Comparison of ENCODE assay signal across 8 cellular contexts in genomic region chr17:41547921-41548843, GRCh38. TPM values are rescaled to one million over a fixed set of nuclear protein-coding genes. Genes with fewer than 3 reads are reported as not detected.
A peak's percentile ranks its signal among the peaks of the same experiment; 100 is the strongest.
DNase-seq lines count a peak whose midpoint lies in the region; ATAC-seq, FAIRE-seq and TF ChIP-seq lines count a peak whose summit lies in the region.

No MANE protein-coding gene starts in this region.

- peak overlapping the region; percentile 92 for H3K27ac Mint-ChIP-seq in Calu3 (ENCODE audit: unreplicated experiment)

- H3K27me3 Mint-ChIP-seq in Calu3 (ENCODE audit: unreplicated experiment), result no peaks in the 10 kb centered on the region
- H3K27me3 Mint-ChIP-seq in activated T-cell treated with anti-CD3 and anti-CD28 coated beads, Interleukin-2, amount 50 U/mL, for 4 hours (ENCODE audit: low read depth), result peaks cover 13% of the 10 kb centered on the region

- intact Hi-C loops in Calu3 (cut with micrococcal nuclease; ENCODE audit: unreplicated experiment) (loop anchor here (1.0 to 2.0 kb wide), 6 partner anchors 17 to 691 kb away; no protein-coding TSS in a partner anchor), posterior cingulate gyrus (cut with DNase I) (no loop called here)

- peak; percentile 98 for FAIRE-seq in urothelium cell line (lab: Jason Lieb, UNC)

- peaks cover 31% of the 10 kb centered on the region for H3K36me3 Mint-ChIP-seq in Calu3 (ENCODE audit: insufficient read depth, unreplicated experiment)
- H3K36me3 Mint-ChIP-seq in activated T-cell treated with anti-CD3 and anti-CD28 coated beads, Interleukin-2, amount 50 U/mL, for 4 hours (ENCODE audit: insufficient read depth), result no peaks in the 10 kb centered on the region

- no peak for TF ChIP-seq POLR2A in NB4 (IDR thresholded peaks at IDR 0.05; ENCODE audit: extremely low read depth, insufficient read length)

- BruUV-seq in Calu3 (replicated peaks; lab: Mats Ljungman, UMichigan), result TSS peak; percentile 92

- H3K4me1 Mint-ChIP-seq in Calu3 (ENCODE audit: low read depth, unreplicated experiment), result peaks cover 92% of the 10 kb centered on the region
- H3K4me1 Mint-ChIP-seq in activated T-cell treated with anti-CD3 and anti-CD28 coated beads, Interleukin-2, amount 50 U/mL, for 4 hours (ENCODE audit: low read depth), result peaks cover 21% of the 10 kb centered on the region

- peak overlapping the region; percentile 62 for H3K4me3 Mint-ChIP-seq in Calu3 (ENCODE audit: low read depth, unreplicated experiment)
- peak overlapping the region; percentile 8 for H3K4me3 Mint-ChIP-seq in activated T-cell treated with anti-CD3 and anti-CD28 coated beads, Interleukin-2, amount 50 U/mL, for 4 hours

- peak; percentile 99 for DNase-seq in Calu3
- peak; percentile 95 for DNase-seq in NB4 (ENCODE audit: low read depth)
- peak; percentile 39 for DNase-seq in activated T-cell treated with anti-CD3 and anti-CD28 coated beads, Interleukin-2, amount 50 U/mL, for 4 hours
- peak; percentile 88 for DNase-seq in fibroblast of the conjunctiva (ENCODE audit: low read depth)
- DNase-seq in posterior cingulate gyrus, result peak in 8 of 10 donors; percentile 50 to 95 (median 68)
- DNase-seq in urothelium cell line (ENCODE audit: low spot score), result peak; percentile 95
- no peak for DNase-seq in midbrain (lab: John Stamatoyannopoulos, UW)

- no peaks in the 10 kb centered on the region for H3K9me3 Mint-ChIP-seq in Calu3 (ENCODE audit: low read depth, unreplicated experiment)
- H3K9me3 Mint-ChIP-seq in activated T-cell treated with anti-CD3 and anti-CD28 coated beads, Interleukin-2, amount 50 U/mL, for 4 hours, result peaks cover 8% of the 10 kb centered on the region

- no peak overlapping the region for H3K4me3 ChIP-seq in NB4 (ENCODE audit: low read depth, low read length)

- peak; percentile 85 to 92 for ATAC-seq in activated T-cell treated with anti-CD3 and anti-CD28 coated beads, Interleukin-2, amount 50 U/mL, for 4 hours
- ATAC-seq in GM19023 (IDR thresholded peaks at IDR 0.05; ENCODE audit: unreplicated experiment), result no peak

- CTCF ChIA-PET in Calu3 (lab: Charles Lee), result interaction anchor here (0.6 to 7.7 kb wide), 86 partner anchors 8 to 1845 kb away, joined by 3 to 471 read pairs (median 5); partner anchors contain the start of genes EIF1, KRT15, KRT16 and KRT17

- no peak for TF ChIP-seq CTCF in Calu3 (IDR thresholded peaks at IDR 0.05; ENCODE audit: unreplicated experiment)
- TF ChIP-seq CTCF in NB4 (IDR thresholded peaks at IDR 0.05; ENCODE audit: low read depth, low read length), result no peak

RNA-seq across cellular contexts. Expression of gene KRT19, which starts 20.1 kb away (rescaled TPM):
- total RNA-seq in Calu3 (2022), result 2,554 and 3,048 TPM in 2 replicates
- total RNA-seq in activated T-cell treated with anti-CD3 and anti-CD28 coated beads, Interleukin-2, amount 50 U/mL, for 4 hours, result 1 to 10 TPM; 1.1 to 2.0 (median 1.8) TPM

RNA-seq across cellular contexts. Expression of gene KRT9, which starts 23.7 kb away (rescaled TPM):
- total RNA-seq in Calu3 (2022), result not detected in 2 replicates
- total RNA-seq in activated T-cell treated with anti-CD3 and anti-CD28 coated beads, Interleukin-2, amount 50 U/mL, for 4 hours, result not detected

RNA-seq across cellular contexts. Expression of gene KRT15, which starts 29.5 kb away (rescaled TPM):
- 83.0 and 86.8 TPM in 2 replicates for total RNA-seq in Calu3 (2022)
- total RNA-seq in activated T-cell treated with anti-CD3 and anti-CD28 coated beads, Interleukin-2, amount 50 U/mL, for 4 hours, result not detected

RNA-seq across cellular contexts. Expression of gene KRT14, which starts 38.5 kb away (rescaled TPM):
- 3.8 and 12.2 TPM in 2 replicates for total RNA-seq in Calu3 (2022)
- not detected for total RNA-seq in activated T-cell treated with anti-CD3 and anti-CD28 coated beads, Interleukin-2, amount 50 U/mL, for 4 hours

RNA-seq across cellular contexts. Expression of gene KRT13, which starts 42.8 kb away (rescaled TPM):
- 45.7 and 323 TPM in 2 replicates for total RNA-seq in Calu3 (2022)
- not detected for total RNA-seq in activated T-cell treated with anti-CD3 and anti-CD28 coated beads, Interleukin-2, amount 50 U/mL, for 4 hours

Comparison
In these comparisons a context has a peak if more than half of its experiments do, and no peak if none do; other contexts are left out.
1. RNA of gene KRT19, which starts 20.1 kb away (total RNA-seq): 2,554 to 3,048 TPM in Calu3; 1.1 to 2.0 TPM in activated T-cell treated with anti-CD3 and anti-CD28 coated beads, Interleukin-2, amount 50 U/mL, for 4 hours; every median in the first group is over 100 times any median in the second.
2. RNA of gene KRT15, which starts 29.5 kb away (total RNA-seq): 83.0 to 86.8 TPM in Calu3; not detected in activated T-cell treated with anti-CD3 and anti-CD28 coated beads, Interleukin-2, amount 50 U/mL, for 4 hours; every median in the first group is over 10 times any median in the second.